Comparison of ENCODE assay signal across 8 cellular contexts in the genomic region with DNA sequence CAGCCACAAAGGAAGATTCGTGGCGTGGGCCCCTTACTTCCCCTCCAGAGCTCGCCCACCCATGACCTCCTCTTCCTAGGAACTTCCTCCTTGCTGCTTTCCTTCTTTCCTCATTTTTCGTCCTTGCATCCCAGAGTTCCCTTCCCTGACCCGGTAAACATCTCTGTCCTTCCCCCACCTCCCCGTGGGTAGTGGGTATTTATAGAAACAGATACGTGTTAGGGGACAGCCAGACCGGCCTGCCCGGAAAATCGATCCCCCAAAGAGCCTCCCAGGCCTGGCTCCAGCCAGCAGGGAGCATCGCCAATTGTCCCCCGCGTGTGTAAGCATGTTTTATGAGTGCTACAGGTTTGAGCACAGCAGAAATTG. TPM values are rescaled to one million over a fixed set of nuclear protein-coding genes. Genes with fewer than 3 reads are reported as not detected.
DNase-seq lines count a peak whose midpoint lies in the region; ATAC-seq and TF ChIP-seq lines count a peak whose summit lies in the region.

No MANE protein-coding gene starts in this region.

- H2AK5ac ChIP-seq in mesendoderm (ENCODE audit: low read length) = no peak overlapping the region

- no peak overlapping the region for H3K4ac ChIP-seq in mesendoderm (ENCODE audit: low read depth, low read length)

- no peak overlapping the region for H4K5ac ChIP-seq in mesendoderm (ENCODE audit: low read length)

- H3K4me1 ChIP-seq in Panc1 (ENCODE audit: control insufficient read depth, insufficient read depth, low read length) = peaks cover 23% of the 10 kb centered on the region
- H3K4me1 ChIP-seq in mesendoderm (ENCODE audit: control insufficient read depth, low read depth, low read length) = no peaks in the 10 kb centered on the region
- no peaks in the 10 kb centered on the region for H3K4me1 ChIP-seq in uterus

- no peak overlapping the region for H2BK120ac ChIP-seq in mesendoderm (ENCODE audit: low read depth, low read length)

- peak overlapping the region; percentile 97 for H3K9ac ChIP-seq in mesendoderm (ENCODE audit: low read length)

- peak overlapping the region; percentile 93 for H3K4me2 ChIP-seq in mesendoderm (ENCODE audit: low read length)

- H3K23ac ChIP-seq in mesendoderm (ENCODE audit: low read length) = peak overlapping the region; percentile 83

- no peaks in the 10 kb centered on the region for H3K9me3 ChIP-seq in Panc1 (ENCODE audit: control insufficient read depth, insufficient read depth, low read depth, low read length)
- no peaks in the 10 kb centered on the region for H3K9me3 ChIP-seq in uterus

- H2BK5ac ChIP-seq in mesendoderm (ENCODE audit: low read length) = peak overlapping the region; percentile 28

- H3K56ac ChIP-seq in mesendoderm (ENCODE audit: low read length) = peak overlapping the region; percentile 97

- ATAC-seq in Panc1 (no peak), HG03039 (IDR thresholded peaks at IDR 0.05; ENCODE audit: unreplicated experiment) (no peak)

- H3K18ac ChIP-seq in mesendoderm (ENCODE audit: low read length) = peak overlapping the region; percentile 65

- H3K79me2 ChIP-seq in mesendoderm (ENCODE audit: control insufficient read depth, insufficient read depth, low read length) = peaks cover 55% of the 10 kb centered on the region

- peak; percentile 62 for DNase-seq in DMS53 (lab: John Stamatoyannopoulos, UW)
- no peak for DNase-seq in DMS53 treated with DMSO at 0.1 percent for 48 hours (lab: John Stamatoyannopoulos, UW; ENCODE audit: unreplicated experiment)
- no peak for DNase-seq in Panc1 (ENCODE audit: low read depth, low spot score)
- peak in 5 of 10 donors; percentile 12 to 51 (median 19) for DNase-seq in dorsolateral prefrontal cortex
- DNase-seq in mesendoderm = no peak
- peak; percentile 19 to 21 for DNase-seq in uterus
- DNase-seq in SHP77 (lab: John Stamatoyannopoulos, UW) = no peak

- no peak for TF ChIP-seq CTCF in Panc1 (IDR thresholded peaks at IDR 0.05)
- no peak for TF ChIP-seq CTCF in dorsolateral prefrontal cortex (IDR thresholded peaks at IDR 0.05 in 54 of 56, conservative IDR thresholded peaks at IDR 0.05 in 2 of 56; ENCODE audit: low read depth in 1 of 56, partially characterized antibody in 56 of 56)
- TF ChIP-seq CTCF in uterus (IDR thresholded peaks at IDR 0.05) = no peak

- H3K4me3 ChIP-seq in Panc1 (ENCODE audit: low read depth in 2 of 2, low read length in 2 of 2) (peak overlapping the region; percentile 71 to 84), dorsolateral prefrontal cortex (peak overlapping the region; percentile 68 to 97 (median 87)), mesendoderm (ENCODE audit: low read length) (peak overlapping the region; percentile 89), uterus (peak overlapping the region; percentile 94 to 98)

- H2BK15ac ChIP-seq in mesendoderm (replicated peaks; ENCODE audit: low read depth) = no peak overlapping the region

- WGBS in mesendoderm (ENCODE audit: extremely low coverage, insufficient coverage, low lambda C conversion rate) = no CpG with 5 or more reads among the region's 13 CpGs

- H3K27ac ChIP-seq in Panc1 (ENCODE audit: low read length) = peak overlapping the region; percentile 72
- peak overlapping the region in 58 of 59 donors; percentile 23 to 96 (median 90) for H3K27ac ChIP-seq in dorsolateral prefrontal cortex
- H3K27ac ChIP-seq in mesendoderm (ENCODE audit: low read depth, low read length) = peak overlapping the region; percentile 81
- peak overlapping the region; percentile 97 for H3K27ac ChIP-seq in uterus

- CTCF ChIA-PET in Panc1 (lab: Charles Lee) = no interaction called here

- no peak for TF ChIP-seq POLR2A in uterus (IDR thresholded peaks at IDR 0.05)

- H3K27me3 ChIP-seq in Panc1 (ENCODE audit: control insufficient read depth, insufficient read depth, low read length) (no peaks in the 10 kb centered on the region), dorsolateral prefrontal cortex (no peaks in the 10 kb centered on the region), mesendoderm (ENCODE audit: insufficient read depth, low read length, poor library complexity) (no peaks in the 10 kb centered on the region), uterus (no peaks in the 10 kb centered on the region)

- in situ Hi-C loops in Panc1 (cut with HindIII; ENCODE audit: low pct_unique_long_range_greater_than_20kb, low sequenced_read_pairs) = no loop called here

- H3K36me3 ChIP-seq in Panc1 (ENCODE audit: control insufficient read depth, insufficient read depth, low read length) (no peaks in the 10 kb centered on the region), mesendoderm (ENCODE audit: control insufficient read depth, insufficient read depth, low read length) (no peaks in the 10 kb centered on the region), uterus (no peaks in the 10 kb centered on the region)

- no peak overlapping the region for H4K8ac ChIP-seq in mesendoderm (ENCODE audit: low read depth, low read length)

- peaks cover 9% of the 10 kb centered on the region for H3K79me1 ChIP-seq in mesendoderm (ENCODE audit: low read length)

- intact Hi-C loops in Panc1 (cut with micrococcal nuclease; ENCODE audit: unreplicated experiment) = no loop called here
- intact Hi-C loops in dorsolateral prefrontal cortex (cut with DNase I) = loop anchor here (5.0 to 10.0 kb wide), 2 partner anchors 205 to 223 kb away; no protein-coding TSS in a partner anchor
- intact Hi-C loops in uterus (cut with DNase I; ENCODE audit: low total_unique reads) = no loop called here

- BruUV-seq in Panc1 (replicated peaks; lab: Mats Ljungman, UMichigan) = no TSS peak

- POLR2A ChIA-PET in Panc1 (lab: Charles Lee) = no interaction called here

RNA-seq across cellular contexts. Expression of gene DYRK2, which starts 1.6 kb away (rescaled TPM):
- 9.9 TPM for total RNA-seq in Panc1 (2021; ENCODE audit: unreplicated experiment)
- 9.8 TPM for polyA plus RNA-seq in Panc1 (2012; ENCODE audit: insufficient read length)
- total RNA-seq in dorsolateral prefrontal cortex = 10 to 100 TPM; 10.8 to 27.2 (median 18.3) TPM
- polyA plus RNA-seq in mesendoderm (2013, experiment 1 of 2) = 17.7 TPM
- polyA plus RNA-seq in mesendoderm (2013, experiment 2 of 2) = 18.5 TPM
- 10 to 100 TPM; 21.5 to 59.7 (median 34.7) TPM for total RNA-seq in uterus

Comparison
In these comparisons a context has a peak if more than half of its experiments do, and no peak if none do; other contexts are left out.
1. DNase-seq: peak in DMS53 (single experiment) and uterus (2 of 2); none in DMS53 treated with DMSO at 0.1 percent for 48 hours (single experiment), Panc1 (single experiment), mesendoderm (single experiment) and SHP77 (0 of 2).
2. intact Hi-C loops: an anchor here in dorsolateral prefrontal cortex (5.0 to 10.0 kb wide); none called in Panc1 and uterus.
3. Peak in every context shown above with its lines, with median percentiles within 50 percentile points of each other: H3K27ac ChIP-seq and H3K4me3 ChIP-seq.